ENCODE assay signal across 1 cellular context in genomic region chr9:122949696-122950095, GRCh38.
TF ChIP-seq lines count a peak whose summit lies in the region.

No MANE protein-coding gene starts in this region.

TF ChIP-seq in HEK293, 187 proteins besides CTCF, POLR2A, EP300 and RAD21 (continued from another document):
- TF ChIP-seq PRDM2 (tag by site-specific recombination; IDR thresholded peaks at IDR 0.05; ENCODE audit: borderline replicate concordance) (no peak), ZNF132 (tag by site-specific recombination; IDR thresholded peaks at IDR 0.05; ENCODE audit: borderline replicate concordance) (no peak), ZFP69B (tag by site-specific recombination; IDR thresholded peaks at IDR 0.05) (no peak), ZNF785 (tag by site-specific recombination; IDR thresholded peaks at IDR 0.05) (no peak), ZNF274 (IDR thresholded peaks at IDR 0.05; ENCODE audit: low read length) (no peak), ZNF274 (tag by site-specific recombination; IDR thresholded peaks at IDR 0.05; ENCODE audit: borderline replicate concordance) (no peak), ZNF398 (tag by site-specific recombination; IDR thresholded peaks at IDR 0.05) (no peak), ZNF157 (tag by site-specific recombination; IDR thresholded peaks at IDR 0.05) (no peak), ZNF112 (tag by site-specific recombination; IDR thresholded peaks at IDR 0.05) (no peak), PRDM10 (tag by site-specific recombination; IDR thresholded peaks at IDR 0.05) (peak; percentile 75), PRDM6 (tag by site-specific recombination; IDR thresholded peaks at IDR 0.05) (peak; percentile 22)
TF ChIP-seq in HEK293: peak in this region for 2.
